Comparison of ENCODE assay signal across 10 cellular contexts in genomic region chr18:74623047-74623816, GRCh38. TPM values are rescaled to one million over a fixed set of nuclear protein-coding genes. Genes with fewer than 3 reads are reported as not detected.
DNase-seq lines count a peak whose midpoint lies in the region; ATAC-seq, FAIRE-seq and TF ChIP-seq lines count a peak whose summit lies in the region.
"Had no signal": no experiment of that assay in that cellular context is flagged by ENCODE, and none has a peak within 500 bp of the region (broad histone marks: within the 10 kb centered on the region; RNA-seq: fewer than 3 reads in every experiment).

No MANE protein-coding gene starts in this region.

- H3K4me2 ChIP-seq in A549, result no peak overlapping the region

- 74% methylated on average over 24 of the region's 24 CpGs for WGBS in A549 (ENCODE audit: missing lambda C conversion rate)

- CTCF ChIA-PET in A549 (lab: Yijun Ruan, JAX), result interaction anchor here (0.6 to 1.3 kb wide), 3 partner anchors 25 to 429 kb away, joined by 3 to 5 read pairs (median 3); no protein-coding TSS in a partner anchor
- CTCF ChIA-PET in HEK293T (lab: Yijun Ruan, JAX), result interaction anchor here (0.7 to 1.1 kb wide), 3 partner anchors 285 to 1778 kb away, joined by 3 read pairs; no protein-coding TSS in a partner anchor

- no peak for FAIRE-seq in A549 (lab: Jason Lieb, UNC)

- H3K27ac ChIP-seq in A549, result no peak overlapping the region
- H3K27ac ChIP-seq in foreskin keratinocyte, result no peak overlapping the region
- H3K27ac ChIP-seq: prostate gland, uterus had no signal

- no peaks in the 10 kb centered on the region for H3K27me3 ChIP-seq in foreskin keratinocyte
- H3K27me3 ChIP-seq: uterus had no signal

- H3K4me1 ChIP-seq in A549 (no peaks in the 10 kb centered on the region), foreskin keratinocyte (no peaks in the 10 kb centered on the region)
- H3K4me1 ChIP-seq: prostate gland, uterus had no signal

- H3K4me3 ChIP-seq in A549, result no peak overlapping the region
- H3K4me3 ChIP-seq: prostate gland, uterus had no signal

- POLR2A ChIA-PET in A549 (lab: Yijun Ruan, JAX) (no interaction called here), HEK293T (lab: Yijun Ruan, JAX) (no interaction called here)

- TF ChIP-seq RAD21 in A549 (conservative IDR thresholded peaks at IDR 0.05 in 1 of 2, IDR thresholded peaks at IDR 0.05 in 1 of 2), result peak; percentile 27 to 39; a peak in 2 of 5 replicates

- TF ChIP-seq CTCF in A549 (IDR thresholded peaks at IDR 0.05) (peak; percentile 39), foreskin keratinocyte (conservative IDR thresholded peaks at IDR 0.05) (peak; percentile 67)

- H3K9me3 ChIP-seq in A549, result no peaks in the 10 kb centered on the region
- H3K9me3 ChIP-seq: prostate gland, uterus had no signal

- ATAC-seq in A549 (no peak), foreskin keratinocyte (no peak)

- TF ChIP-seq EP300 in A549 (IDR thresholded peaks at IDR 0.05), result no peak

- DNase-seq in A549 (ENCODE audit: low read depth in 1 of 2, low spot score in 1 of 2) (no peak), ELR (ENCODE audit: low read depth) (peak; percentile 34), T follicular helper cell (ENCODE audit: low read depth) (peak; percentile 14), foreskin keratinocyte (no peak), germinal center (ENCODE audit: low spot score) (no peak), cerebellum (ENCODE audit: low spot score) (no peak), Ammon's horn (ENCODE audit: low spot score) (no peak), HEK293T (ENCODE audit: extremely low spot score) (no peak)
- DNase-seq: uterus had no signal

- TF ChIP-seq POLR2A in A549 (IDR thresholded peaks at IDR 0.05; ENCODE audit: low read length), result no peak

TF ChIP-seq in A549, 52 proteins besides CTCF, POLR2A, EP300 and RAD21:
- TF ChIP-seq CHD4 (IDR thresholded peaks at IDR 0.05; ENCODE audit: borderline replicate concordance), result no peak
- TF ChIP-seq HOXB13 (CRISPR knock-in tag; IDR thresholded peaks at IDR 0.05; ENCODE audit: low read depth), result no peak
- TF ChIP-seq NFE2L2 (conservative IDR thresholded peaks at IDR 0.05; ENCODE audit: low read length), result no peak
- TF ChIP-seq PHF8 (IDR thresholded peaks at IDR 0.05; ENCODE audit: borderline replicate concordance, low read depth), result no peak
- no peak for TF ChIP-seq RFX5 (IDR thresholded peaks at IDR 0.05)
- no peak for TF ChIP-seq TP53 (CRISPR knock-in tag; IDR thresholded peaks at IDR 0.05)
- no peak for TF ChIP-seq KDM1A (IDR thresholded peaks at IDR 0.05; ENCODE audit: low read depth)
- no peak for TF ChIP-seq HEYL (CRISPR knock-in tag; IDR thresholded peaks at IDR 0.05)
- TF ChIP-seq SREBF2 (IDR thresholded peaks at IDR 0.05), result no peak
- no peak for TF ChIP-seq SMC3 (IDR thresholded peaks at IDR 0.05)
- no peak for TF ChIP-seq RNF2 (IDR thresholded peaks at IDR 0.05; ENCODE audit: borderline replicate concordance, low read depth)
- no peak for TF ChIP-seq CBX8 (IDR thresholded peaks at IDR 0.05)
- TF ChIP-seq KDM5A (IDR thresholded peaks at IDR 0.05), result no peak
- TF ChIP-seq FOXS1 (CRISPR knock-in tag; IDR thresholded peaks at IDR 0.05), result no peak
- no peak for TF ChIP-seq HOXB5 (CRISPR knock-in tag; IDR thresholded peaks at IDR 0.05)
TF ChIP-seq in A549: peak in this region for 0.

TF ChIP-seq in HEK293T, 16 proteins besides CTCF, POLR2A, EP300 and RAD21:
- TF ChIP-seq SP1 (IDR thresholded peaks at IDR 0.05) (no peak), HDGF (IDR thresholded peaks at IDR 0.05; ENCODE audit: borderline replicate concordance) (no peak), TARDBP (IDR thresholded peaks at IDR 0.05) (no peak), NFRKB (IDR thresholded peaks at IDR 0.05) (no peak), ARNT (IDR thresholded peaks at IDR 0.05) (no peak), PKNOX1 (IDR thresholded peaks at IDR 0.05) (no peak), LEF1 (IDR thresholded peaks at IDR 0.05; ENCODE audit: borderline replicate concordance) (no peak), SUZ12 (IDR thresholded peaks at IDR 0.05) (no peak), BHLHE40 (IDR thresholded peaks at IDR 0.05; ENCODE audit: borderline replicate concordance) (no peak), FOXA1 (IDR thresholded peaks at IDR 0.05) (no peak), ELF4 (IDR thresholded peaks at IDR 0.05) (no peak), CTBP1 (IDR thresholded peaks at IDR 0.05; ENCODE audit: borderline replicate concordance) (no peak)

RNA-seq across cellular contexts. Expression of gene ZNF407, which starts 25.6 kb away (rescaled TPM):
- polyA plus RNA-seq in A549 (2011; rRNA removed) (3.0 and 3.3 TPM in 2 replicates), A549 (2017; fragmentation: RNase III; extraction: RNeasy Plus Mini Kit Qiagen cat#74134 plus additional on column Dnase treatment) (2.4 to 2.8 TPM (median 2.5 TPM) in 3 replicates), foreskin keratinocyte (1.5 and 1.6 TPM in 2 replicates)
- polyA plus RNA-seq in A549 (2012; cell fraction: cytosol; rRNA removed), result 1.2 TPM in 2 replicates
- polyA plus RNA-seq in A549 (2012; cell fraction: nucleus; rRNA removed), result 4.3 and 4.6 TPM in 2 replicates
- 20.7 and 25.7 TPM in 2 replicates for polyA minus RNA-seq in A549 (2011; rRNA and poly(A)+ RNA removed)
- total RNA-seq in foreskin keratinocyte (6.8 and 6.9 TPM in 2 replicates), cerebellum (32.0 TPM)

Comparison
In these comparisons a context has a peak if more than half of its experiments do, and no peak if none do; other contexts are left out.
1. DNase-seq: peak in ELR (single experiment) and T follicular helper cell (single experiment); none in A549 (0 of 2), foreskin keratinocyte (0 of 2), germinal center (single experiment), cerebellum (single experiment), Ammon's horn (single experiment) and HEK293T (single experiment).